ENCODE assay signal across 9 cellular contexts in the genomic region with DNA sequence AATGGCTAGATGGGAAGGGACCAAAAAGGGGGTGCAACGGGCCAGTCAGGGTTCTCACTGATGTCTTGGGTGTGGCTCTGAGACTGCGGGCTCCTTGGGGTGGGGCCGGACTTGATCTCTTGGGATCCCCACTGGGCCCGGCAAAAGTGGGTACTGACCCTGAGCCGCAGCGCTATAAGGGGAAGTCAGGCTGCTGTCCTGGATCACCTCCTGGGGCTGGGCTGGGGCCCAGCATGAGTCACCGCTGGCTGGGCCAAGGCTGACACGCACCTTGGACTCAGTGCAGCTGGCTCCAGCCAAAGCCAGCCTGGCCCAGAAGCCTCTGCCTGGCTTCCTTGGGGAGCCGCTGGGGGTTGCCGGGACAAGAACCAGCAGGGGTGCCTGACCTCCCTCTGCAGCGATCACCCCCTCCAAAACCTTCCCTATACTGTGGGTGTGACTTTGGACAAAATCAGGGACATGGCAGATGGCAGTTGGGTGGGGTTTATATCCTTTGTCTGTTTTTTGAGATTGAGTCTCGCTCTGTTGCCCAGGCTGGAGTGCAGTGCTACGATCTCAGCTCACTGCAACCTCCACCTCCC. TPM values are rescaled to one million over a fixed set of nuclear protein-coding genes. Genes with fewer than 3 reads are reported as not detected.
A peak's percentile ranks its signal among the peaks of the same experiment; 100 is the strongest.
DNase-seq lines count a peak whose midpoint lies in the region; ATAC-seq, FAIRE-seq and TF ChIP-seq lines count a peak whose summit lies in the region.
"Had no signal": no experiment of that assay in that cellular context is flagged by ENCODE, and none has a peak within 500 bp of the region (broad histone marks: within the 10 kb centered on the region; RNA-seq: fewer than 3 reads in every experiment).

No MANE protein-coding gene starts in this region.

- H3K27me3 ChIP-seq in PC-3 (ENCODE audit: low read length) (no peaks in the 10 kb centered on the region), upper lobe of left lung (no peaks in the 10 kb centered on the region)

- ATAC-seq in PC-3 (peak; percentile 85), upper lobe of left lung (ENCODE audit: low FRiP score in 2 of 2) (peak; percentile 68 to 75), HG03039 (IDR thresholded peaks at IDR 0.05; ENCODE audit: unreplicated experiment) (no peak), GM19397 (IDR thresholded peaks at IDR 0.05; ENCODE audit: unreplicated experiment) (no peak)

- intact Hi-C loops in PC-3 (cut with micrococcal nuclease): loop anchor here (1.0 to 10.0 kb wide), 2 partner anchors 53 to 140 kb away; a partner anchor contains a TSS

- H3K9me3 ChIP-seq in PC-3 (ENCODE audit: low read length) (no peaks in the 10 kb centered on the region), upper lobe of left lung (no peaks in the 10 kb centered on the region)

- peak overlapping the region; percentile 69 for H3K4me2 ChIP-seq in PC-3 (ENCODE audit: low read length)

- POLR2A ChIA-PET in PC-3 (lab: Charles Lee; ENCODE audit: unreplicated experiment): interaction anchor here (0.6 kb wide), 1 partner anchor 80 kb away, joined by 22 read pairs; no protein-coding TSS in a partner anchor

- peak overlapping the region; percentile 71 for H3K27ac ChIP-seq in PC-3 (ENCODE audit: low read length)
- peak overlapping the region; percentile 83 to 88 for H3K27ac ChIP-seq in coronary artery
- H3K27ac ChIP-seq in upper lobe of left lung: peak overlapping the region; percentile 14 to 50 (median 34)
- H3K27ac ChIP-seq: SK-N-MC had no signal

- FAIRE-seq in GM12891 (lab: Jason Lieb, UNC): no peak

- TF ChIP-seq POLR2A in GM12891 (IDR thresholded peaks at IDR 0.05; ENCODE audit: low read depth, low read length) (peak; percentile 76), upper lobe of left lung (IDR thresholded peaks at IDR 0.05) (peak in 1 of 4 donors; percentile 49)

- H3K4me1 ChIP-seq in PC-3 (ENCODE audit: insufficient read depth, low read length) (peaks cover 23% of the 10 kb centered on the region), upper lobe of left lung (peaks cover 41 to 50% (median 45%) of the 10 kb centered on the region in 4 donors)

- no peak overlapping the region for H2AFZ ChIP-seq in PC-3 (ENCODE audit: low read length)

- BruUV-seq in PC-3 (replicated peaks; lab: Mats Ljungman, UMichigan): no TSS peak

- no peak for TF ChIP-seq EP300 in upper lobe of left lung (IDR thresholded peaks at IDR 0.05)

- 58 to 69% methylated on average over 6 to 12 of the region's 13 CpGs for whole genome bisulfite sequencing in upper lobe of left lung, 2 donors

- no peak overlapping the region for H3K9ac ChIP-seq in PC-3 (ENCODE audit: low read length)

- CTCF ChIA-PET in PC-3 (lab: Charles Lee): interaction anchor here (1.4 kb wide), 1 partner anchor 54 kb away, joined by 8 read pairs; no protein-coding TSS in a partner anchor

- TF ChIP-seq CTCF in PC-3 (conservative IDR thresholded peaks at IDR 0.05; ENCODE audit: low read depth, low read length) (no peak), coronary artery (IDR thresholded peaks at IDR 0.05) (no peak), upper lobe of left lung (IDR thresholded peaks at IDR 0.05) (no peak)

- no peak overlapping the region for H3K4me3 ChIP-seq in PC-3 (ENCODE audit: low read length)
- peak overlapping the region; percentile 46 for H3K4me3 ChIP-seq in coronary artery
- peak overlapping the region in 1 of 4 donors; percentile 20 for H3K4me3 ChIP-seq in upper lobe of left lung
- H3K4me3 ChIP-seq: SK-N-MC had no signal

- DNase-seq in GM12891 (ENCODE audit: insufficient read length, low spot score) (no peak), PC-3 (peak; percentile 89), coronary artery (ENCODE audit: low spot score) (peak; percentile 92), medulla oblongata (ENCODE audit: extremely low spot score) (peak; percentile 84), upper lobe of left lung (peak; percentile 85 to 92), NCI-H2107 (lab: John Stamatoyannopoulos, UW) (no peak)

- H3K36me3 ChIP-seq in PC-3 (ENCODE audit: low read depth, low read length) (no peaks in the 10 kb centered on the region), upper lobe of left lung (peaks cover 3 to 32% (median 16%) of the 10 kb centered on the region in 4 donors)

- H3K9me2 ChIP-seq in PC-3 (replicated peaks; ENCODE audit: low read length): no peaks in the 10 kb centered on the region

- no peaks in the 10 kb centered on the region for H3F3A ChIP-seq in PC-3 (ENCODE audit: low read length, unreplicated experiment)

- H3K79me2 ChIP-seq in PC-3 (ENCODE audit: low read length): peaks cover 18% of the 10 kb centered on the region

- H4K20me1 ChIP-seq in PC-3 (ENCODE audit: low read length): peaks cover 13% of the 10 kb centered on the region

TF ChIP-seq in GM12891, 5 proteins besides CTCF, POLR2A, EP300 and RAD21:
- TF ChIP-seq TAF1 (IDR thresholded peaks at IDR 0.05; ENCODE audit: low read depth, low read length): no peak
- peak; percentile 48 for TF ChIP-seq POLR2AphosphoS5 (IDR thresholded peaks at IDR 0.05; ENCODE audit: low read depth, low read length)

RNA-seq across cellular contexts. Expression of a gene that starts 0.6 kb away (rescaled TPM):
- polyA plus RNA-seq in GM12891 (2012; ENCODE audit: low read depth, missing spikeins): 0.85 TPM
- total RNA-seq in PC-3 (2014; rRNA removed) (0.33 and 0.69 TPM in 2 replicates), upper lobe of left lung (10 to 100 TPM in 3 of 6 donors, 1 to 10 TPM in 3; 6.3 to 58.7 (median 11.7) TPM)

RNA-seq across cellular contexts. Expression of a gene that starts 6.6 kb away (rescaled TPM):
- polyA plus RNA-seq in GM12891 (2012; ENCODE audit: low read depth, missing spikeins): 50.9 TPM
- 151 and 157 TPM in 2 replicates for total RNA-seq in PC-3 (2014; rRNA removed)
- 1,000 to 10,000 TPM in 1 of 6 donors, 100 to 1,000 TPM in 5; 281 to 1,101 (median 639) TPM for total RNA-seq in upper lobe of left lung

RNA-seq across cellular contexts. Expression of a gene that starts 48.0 kb away (rescaled TPM):
- 202 TPM for polyA plus RNA-seq in GM12891 (2012; ENCODE audit: low read depth, missing spikeins)
- 713 and 856 TPM in 2 replicates for total RNA-seq in PC-3 (2014; rRNA removed)
- total RNA-seq in upper lobe of left lung: 100 to 1,000 TPM in 4 of 6 donors, 10 to 100 TPM in 2; 39.8 to 147 (median 107) TPM

RNA-seq across cellular contexts. Expression of a gene that starts 48.6 kb away (rescaled TPM):
- 0.17 TPM for polyA plus RNA-seq in GM12891 (2012; ENCODE audit: low read depth, missing spikeins)
- total RNA-seq in PC-3 (2014; rRNA removed) (1.8 TPM in 1 of 2 replicates, not detected in the other), upper lobe of left lung (100 to 1,000 TPM in 1 of 6 donors, 10 to 100 TPM in 4, 1 to 10 TPM in 1; 6.4 to 479 (median 21.0) TPM)

Comparison
In these comparisons a context has a peak if more than half of its experiments do, and no peak if none do; other contexts are left out.
1. DNase-seq: peak in PC-3 (single experiment), coronary artery (single experiment), medulla oblongata (single experiment) and upper lobe of left lung (2 of 2); none in GM12891 (single experiment) and NCI-H2107 (single experiment).
2. ATAC-seq: peak in PC-3 (single experiment) and upper lobe of left lung (2 of 2); none in HG03039 (single experiment) and GM19397 (single experiment).
3. H3K27ac ChIP-seq: peak in every context shown above with its lines; median percentile 86 in coronary artery; 71 in PC-3; 34 in upper lobe of left lung.